Comparison of ENCODE assay signal across 1 cellular context in genomic region chr7:68269410-68269809, GRCh38.
TF ChIP-seq lines count a peak whose summit lies in the region.

No MANE protein-coding gene starts in this region.

TF ChIP-seq in HepG2, 621 proteins besides CTCF, POLR2A, EP300 and RAD21 (continued from another document):
- TF ChIP-seq, protein P1, sequence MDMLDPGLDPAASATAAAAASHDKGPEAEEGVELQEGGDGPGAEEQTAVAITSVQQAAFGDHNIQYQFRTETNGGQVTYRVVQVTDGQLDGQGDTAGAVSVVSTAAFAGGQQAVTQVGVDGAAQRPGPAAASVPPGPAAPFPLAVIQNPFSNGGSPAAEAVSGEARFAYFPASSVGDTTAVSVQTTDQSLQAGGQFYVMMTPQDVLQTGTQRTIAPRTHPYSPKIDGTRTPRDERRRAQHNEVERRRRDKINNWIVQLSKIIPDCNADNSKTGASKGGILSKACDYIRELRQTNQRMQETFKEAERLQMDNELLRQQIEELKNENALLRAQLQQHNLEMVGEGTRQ (IDR thresholded peaks at IDR 0.05; ENCODE audit: low read depth, low read length): no peak
- TF ChIP-seq, protein P1 (CRISPR knock-in tag; IDR thresholded peaks at IDR 0.05; ENCODE audit: borderline replicate concordance): no peak
- TF ChIP-seq KMT2B (CRISPR knock-in tag; IDR thresholded peaks at IDR 0.05) (no peak), GATAD2A (CRISPR knock-in tag; IDR thresholded peaks at IDR 0.05) (no peak), ZNF782 (CRISPR knock-in tag; IDR thresholded peaks at IDR 0.05; ENCODE audit: borderline replicate concordance) (no peak), HOXA3 (CRISPR knock-in tag; IDR thresholded peaks at IDR 0.05) (no peak), NFAT5 (CRISPR knock-in tag; IDR thresholded peaks at IDR 0.05) (no peak), RFX3 (CRISPR knock-in tag; IDR thresholded peaks at IDR 0.05) (no peak), DNMT1 (CRISPR knock-in tag; IDR thresholded peaks at IDR 0.05) (no peak), DR1 (CRISPR knock-in tag; IDR thresholded peaks at IDR 0.05) (no peak), ZNF234 (CRISPR knock-in tag; conservative IDR thresholded peaks at IDR 0.05) (no peak), ZNF501 (CRISPR knock-in tag; IDR thresholded peaks at IDR 0.05) (no peak)
- TF ChIP-seq, protein P2, sequence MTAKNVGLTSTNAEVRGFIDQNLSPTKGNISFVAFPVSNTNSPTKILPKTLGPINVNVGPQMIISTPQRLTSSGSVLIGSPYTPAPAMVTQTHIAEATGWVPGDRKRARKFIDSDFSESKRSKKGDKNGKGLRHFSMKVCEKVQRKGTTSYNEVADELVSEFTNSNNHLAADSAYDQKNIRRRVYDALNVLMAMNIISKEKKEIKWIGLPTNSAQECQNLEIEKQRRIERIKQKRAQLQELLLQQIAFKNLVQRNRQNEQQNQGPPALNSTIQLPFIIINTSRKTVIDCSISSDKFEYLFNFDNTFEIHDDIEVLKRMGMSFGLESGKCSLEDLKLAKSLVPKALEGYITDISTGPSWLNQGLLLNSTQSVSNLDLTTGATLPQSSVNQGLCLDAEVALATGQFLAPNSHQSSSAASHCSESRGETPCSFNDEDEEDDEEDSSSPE (CRISPR knock-in tag; IDR thresholded peaks at IDR 0.05): no peak
- TF ChIP-seq, protein P3, sequence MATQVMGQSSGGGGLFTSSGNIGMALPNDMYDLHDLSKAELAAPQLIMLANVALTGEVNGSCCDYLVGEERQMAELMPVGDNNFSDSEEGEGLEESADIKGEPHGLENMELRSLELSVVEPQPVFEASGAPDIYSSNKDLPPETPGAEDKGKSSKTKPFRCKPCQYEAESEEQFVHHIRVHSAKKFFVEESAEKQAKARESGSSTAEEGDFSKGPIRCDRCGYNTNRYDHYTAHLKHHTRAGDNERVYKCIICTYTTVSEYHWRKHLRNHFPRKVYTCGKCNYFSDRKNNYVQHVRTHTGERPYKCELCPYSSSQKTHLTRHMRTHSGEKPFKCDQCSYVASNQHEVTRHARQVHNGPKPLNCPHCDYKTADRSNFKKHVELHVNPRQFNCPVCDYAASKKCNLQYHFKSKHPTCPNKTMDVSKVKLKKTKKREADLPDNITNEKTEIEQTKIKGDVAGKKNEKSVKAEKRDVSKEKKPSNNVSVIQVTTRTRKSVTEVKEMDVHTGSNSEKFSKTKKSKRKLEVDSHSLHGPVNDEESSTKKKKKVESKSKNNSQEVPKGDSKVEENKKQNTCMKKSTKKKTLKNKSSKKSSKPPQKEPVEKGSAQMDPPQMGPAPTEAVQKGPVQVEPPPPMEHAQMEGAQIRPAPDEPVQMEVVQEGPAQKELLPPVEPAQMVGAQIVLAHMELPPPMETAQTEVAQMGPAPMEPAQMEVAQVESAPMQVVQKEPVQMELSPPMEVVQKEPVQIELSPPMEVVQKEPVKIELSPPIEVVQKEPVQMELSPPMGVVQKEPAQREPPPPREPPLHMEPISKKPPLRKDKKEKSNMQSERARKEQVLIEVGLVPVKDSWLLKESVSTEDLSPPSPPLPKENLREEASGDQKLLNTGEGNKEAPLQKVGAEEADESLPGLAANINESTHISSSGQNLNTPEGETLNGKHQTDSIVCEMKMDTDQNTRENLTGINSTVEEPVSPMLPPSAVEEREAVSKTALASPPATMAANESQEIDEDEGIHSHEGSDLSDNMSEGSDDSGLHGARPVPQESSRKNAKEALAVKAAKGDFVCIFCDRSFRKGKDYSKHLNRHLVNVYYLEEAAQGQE (IDR thresholded peaks at IDR 0.05; ENCODE audit: borderline replicate concordance in 1 of 2, low read depth in 1 of 2, low read length in 2 of 2): no peak
